In genomic region chr5:73783823-73784222, GRCh38 we compare ENCODE assay signal across 9 cellular contexts.
A peak's percentile ranks its signal among the peaks of the same experiment; 100 is the strongest.
DNase-seq lines count a peak whose midpoint lies in the region; ATAC-seq, FAIRE-seq and TF ChIP-seq lines count a peak whose summit lies in the region.
"Had no signal": no experiment of that assay in that cellular context is flagged by ENCODE, and none has a peak within 500 bp of the region (broad histone marks: within the 10 kb centered on the region; RNA-seq: fewer than 3 reads in every experiment).

No MANE protein-coding gene starts in this region.

- TF ChIP-seq CTCF in bronchial epithelial cell (IDR thresholded peaks at IDR 0.05; ENCODE audit: insufficient read depth, low read length, severe bottlenecking) (peak; percentile 28), osteoblast (IDR thresholded peaks at IDR 0.05; ENCODE audit: extremely low read depth, low read depth, low read length) (peak; percentile 56)

- peaks cover 2% of the 10 kb centered on the region for H3K36me3 ChIP-seq in bronchial epithelial cell (ENCODE audit: control insufficient read depth, insufficient read depth, low read length)
- H3K36me3 ChIP-seq in osteoblast (ENCODE audit: insufficient read depth, low read length): peaks cover 4% of the 10 kb centered on the region

- no peak overlapping the region for H3K27ac ChIP-seq in osteoblast (ENCODE audit: low read depth, low read length)

- DNase-seq in ELR (ENCODE audit: low read depth): peak; percentile 38
- peak; percentile 49 for DNase-seq in NCI-H2029 treated with DMSO at 0.1 percent for 48 hours (lab: John Stamatoyannopoulos, UW)
- peak; percentile 46 for DNase-seq in bronchial epithelial cell (ENCODE audit: low read depth)
- DNase-seq in osteoblast (ENCODE audit: insufficient read length, low spot score, missing footprints): no peak
- no peak for DNase-seq in effector CD4-positive, alpha-beta T cell
- no peak for DNase-seq in activated CD4-positive, alpha-beta T cell treated with anti-CD3 and anti-CD28 coated beads, Interleukin-2, amount 50 U/mL, for 48 hours

- no peaks in the 10 kb centered on the region for H3K27me3 ChIP-seq in bronchial epithelial cell (ENCODE audit: control insufficient read depth, insufficient read depth, low read length)
- no peaks in the 10 kb centered on the region for H3K27me3 ChIP-seq in osteoblast (ENCODE audit: insufficient read depth, low read length)

- no peak for ATAC-seq in HG03469 (IDR thresholded peaks at IDR 0.05; ENCODE audit: unreplicated experiment)
- ATAC-seq: natural killer cell treated with Interleukin-12 subunit alpha and Interleukin-12 subunit beta and Interleukin-15 and Interleukin-18, amount 100 ng/mL, for 72 hours had no signal

- no peaks in the 10 kb centered on the region for H3K4me1 ChIP-seq in osteoblast (ENCODE audit: insufficient read depth, low read length)

- no peak overlapping the region for H2AFZ ChIP-seq in osteoblast (ENCODE audit: low read length)

- no peaks in the 10 kb centered on the region for H3K9me3 ChIP-seq in osteoblast (ENCODE audit: low read depth, low read length)

- no peaks in the 10 kb centered on the region for H3K79me2 ChIP-seq in osteoblast (ENCODE audit: insufficient read depth, low read length)

- H3K4me3 ChIP-seq in bronchial epithelial cell (ENCODE audit: low read depth, low read length) (no peak overlapping the region), osteoblast (ENCODE audit: insufficient read depth, low read length) (no peak overlapping the region)

- H4K20me1 ChIP-seq in osteoblast (ENCODE audit: insufficient read depth, low read length): no peaks in the 10 kb centered on the region

- H3K4me2 ChIP-seq in osteoblast (ENCODE audit: insufficient read depth, low read length): no peak overlapping the region

- FAIRE-seq in bronchial epithelial cell (lab: Jason Lieb, UNC): no peak
- FAIRE-seq: GM19239 had no signal

Comparison
In these comparisons a context has a peak if more than half of its experiments do, and no peak if none do; other contexts are left out.
1. DNase-seq: peak in ELR (single experiment), NCI-H2029 treated with DMSO at 0.1 percent for 48 hours (single experiment) and bronchial epithelial cell (single experiment); none in osteoblast (single experiment), effector CD4-positive, alpha-beta T cell (single experiment) and activated CD4-positive, alpha-beta T cell treated with anti-CD3 and anti-CD28 coated beads, Interleukin-2, amount 50 U/mL, for 48 hours (0 of 2).